1 cellular context compared by ENCODE assay signal in the genomic region with DNA sequence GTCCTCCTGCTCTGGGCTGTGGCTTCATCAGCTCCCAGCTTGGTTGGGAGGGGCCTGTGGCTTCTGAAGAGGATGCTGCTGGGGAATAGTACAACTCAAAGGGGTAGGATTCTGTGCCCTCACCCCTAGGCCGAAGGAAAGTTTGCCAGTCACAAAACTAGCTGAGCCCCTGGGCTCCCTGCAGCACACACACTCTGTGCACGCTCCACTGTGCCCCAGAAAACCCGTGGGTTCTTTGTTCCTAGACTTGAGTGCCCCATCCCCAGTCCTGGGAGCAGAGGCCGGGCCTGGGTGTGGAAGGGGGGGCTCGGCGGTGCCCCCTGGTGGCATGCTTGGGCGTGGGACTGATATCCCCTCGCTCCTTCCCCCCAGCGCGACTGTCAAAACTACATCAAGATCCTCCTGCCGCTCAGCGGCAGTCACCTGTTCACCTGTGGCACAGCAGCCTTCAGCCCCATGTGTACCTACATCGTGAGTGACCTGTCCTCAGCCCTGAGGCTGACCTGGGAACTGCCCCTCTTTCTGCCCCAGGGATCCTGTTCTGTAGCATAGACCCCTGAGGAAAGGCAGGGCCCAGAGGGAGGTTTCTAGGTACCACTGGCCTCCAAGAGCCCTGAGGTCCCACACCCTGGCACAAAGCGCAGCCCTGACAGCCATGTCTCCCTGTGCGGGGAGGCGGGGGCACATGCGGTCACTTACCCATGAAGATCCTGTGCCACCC.
A peak's percentile ranks its signal among the peaks of the same experiment; 100 is the strongest.
TF ChIP-seq lines count a peak whose summit lies in the region.

No MANE protein-coding gene starts in this region.

TF ChIP-seq in GM12878, 131 proteins besides CTCF, POLR2A, EP300 and RAD21:
- TF ChIP-seq RB1 (IDR thresholded peaks at IDR 0.05; ENCODE audit: borderline replicate concordance) = no peak
- TF ChIP-seq POLR2AphosphoS5 (IDR thresholded peaks at IDR 0.05; ENCODE audit: low read length) = no peak
- TF ChIP-seq SMC3 (IDR thresholded peaks at IDR 0.05; ENCODE audit: borderline replicate concordance, low read length) = peak; percentile 85
- no peak for TF ChIP-seq IRF3 (IDR thresholded peaks at IDR 0.05)
- TF ChIP-seq SUPT20H (IDR thresholded peaks at IDR 0.05; ENCODE audit: borderline replicate concordance, control insufficient read depth, low read depth, low read length) = no peak
- TF ChIP-seq, protein P1, sequence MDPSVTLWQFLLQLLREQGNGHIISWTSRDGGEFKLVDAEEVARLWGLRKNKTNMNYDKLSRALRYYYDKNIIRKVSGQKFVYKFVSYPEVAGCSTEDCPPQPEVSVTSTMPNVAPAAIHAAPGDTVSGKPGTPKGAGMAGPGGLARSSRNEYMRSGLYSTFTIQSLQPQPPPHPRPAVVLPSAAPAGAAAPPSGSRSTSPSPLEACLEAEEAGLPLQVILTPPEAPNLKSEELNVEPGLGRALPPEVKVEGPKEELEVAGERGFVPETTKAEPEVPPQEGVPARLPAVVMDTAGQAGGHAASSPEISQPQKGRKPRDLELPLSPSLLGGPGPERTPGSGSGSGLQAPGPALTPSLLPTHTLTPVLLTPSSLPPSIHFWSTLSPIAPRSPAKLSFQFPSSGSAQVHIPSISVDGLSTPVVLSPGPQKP (IDR thresholded peaks at IDR 0.05; ENCODE audit: low read depth, low read length) = no peak
- no peak for TF ChIP-seq RAD51 (IDR thresholded peaks at IDR 0.05)
- TF ChIP-seq ZNF592 (IDR thresholded peaks at IDR 0.05) = no peak
- no peak for TF ChIP-seq ETV6 (conservative IDR thresholded peaks at IDR 0.05 in 1 of 2, IDR thresholded peaks at IDR 0.05 in 1 of 2; ENCODE audit: borderline replicate concordance in 1 of 2, low read depth in 1 of 2)
- TF ChIP-seq POLR2AphosphoS2 (IDR thresholded peaks at IDR 0.05; ENCODE audit: low read depth, low read length) = no peak
- TF ChIP-seq BMI1 (IDR thresholded peaks at IDR 0.05; ENCODE audit: borderline replicate concordance) = no peak
- TF ChIP-seq SP1 (IDR thresholded peaks at IDR 0.05; ENCODE audit: low read depth, low read length) = no peak
- TF ChIP-seq YY1 (IDR thresholded peaks at IDR 0.05; ENCODE audit: low read depth, low read length) = 0 out of 2 replicates have a peak, but pooled peaks have one; percentile 41
- TF ChIP-seq RFX5 (IDR thresholded peaks at IDR 0.05; ENCODE audit: low read depth, low read length) = no peak
- no peak for TF ChIP-seq NFXL1 (IDR thresholded peaks at IDR 0.05; ENCODE audit: borderline replicate concordance)
- no peak for TF ChIP-seq ATF3 (IDR thresholded peaks at IDR 0.05; ENCODE audit: borderline replicate concordance, extremely low read depth, low read depth, low read length)
